In the genomic region with DNA sequence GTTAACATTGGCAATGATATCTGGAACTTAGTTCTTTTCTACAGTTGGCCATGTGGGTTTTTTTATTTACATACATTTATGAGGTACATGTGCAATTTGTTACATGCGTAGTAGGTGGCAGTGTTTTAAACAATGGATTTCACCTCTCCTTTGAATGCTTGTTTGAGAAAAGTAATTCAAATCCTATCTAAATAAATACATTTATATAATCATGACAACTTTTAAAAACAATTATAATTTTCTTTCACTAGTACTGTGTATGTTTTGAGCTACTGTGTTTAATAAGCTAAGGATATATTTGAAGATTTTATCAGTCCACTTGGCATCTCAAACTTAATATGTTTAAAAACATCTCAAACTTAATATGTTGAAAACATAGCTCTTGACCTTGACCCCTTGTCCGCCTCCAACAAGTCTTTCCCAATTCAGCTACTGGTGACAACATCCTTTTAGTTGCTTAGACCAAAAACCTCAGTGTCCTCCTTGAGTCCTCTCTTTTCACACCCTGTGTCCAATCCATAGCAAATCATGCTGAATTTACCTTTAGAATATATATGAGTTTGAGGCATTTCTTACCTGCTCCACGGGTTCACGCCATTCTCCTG, we compare ENCODE assay signal across 1 cellular context.
TF ChIP-seq lines count a peak whose summit lies in the region.

No MANE protein-coding gene starts in this region.

TF ChIP-seq in IMR-90, 13 proteins besides CTCF, POLR2A, EP300 and RAD21 (continued from another document):
- no peak for TF ChIP-seq SMC3 (IDR thresholded peaks at IDR 0.05; ENCODE audit: low read depth, low read length)
- TF ChIP-seq MAZ (IDR thresholded peaks at IDR 0.05; ENCODE audit: borderline replicate concordance, low read depth, low read length) = no peak
